Comparison of ENCODE assay signal across 1 cellular context in genomic region chr9:682633-683508, GRCh38.
TF ChIP-seq lines count a peak whose summit lies in the region.

No MANE protein-coding gene starts in this region.

TF ChIP-seq in HepG2, 621 proteins besides CTCF, POLR2A, EP300 and RAD21 (continued from another document and continues in another):
- TF ChIP-seq SNAPC4 (CRISPR knock-in tag; IDR thresholded peaks at IDR 0.05): peak; percentile 80
- no peak for TF ChIP-seq ZNF10 (CRISPR knock-in tag; IDR thresholded peaks at IDR 0.05; ENCODE audit: borderline replicate concordance, low read depth)
- peak; percentile 62; the same call in 1 of the 2 replicates for TF ChIP-seq ZNF772 (CRISPR knock-in tag; IDR thresholded peaks at IDR 0.05)
- no peak; the same call in 1 of the 2 replicates for TF ChIP-seq ZHX1 (CRISPR knock-in tag; IDR thresholded peaks at IDR 0.05; ENCODE audit: low read depth)
- no peak for TF ChIP-seq ZNF510 (CRISPR knock-in tag; IDR thresholded peaks at IDR 0.05; ENCODE audit: low read depth)
- peak; percentile 82; the same call in 1 of the 2 replicates for TF ChIP-seq SIN3A (IDR thresholded peaks at IDR 0.05; ENCODE audit: borderline replicate concordance, low read depth, low read length)
- no peak for TF ChIP-seq NFKB2 (CRISPR knock-in tag; IDR thresholded peaks at IDR 0.05; ENCODE audit: borderline replicate concordance)
- peak; percentile 26; the same call in 1 of the 2 replicates for TF ChIP-seq EHMT2 (IDR thresholded peaks at IDR 0.05; ENCODE audit: borderline replicate concordance, low read depth, low read length)
- TF ChIP-seq MAFK (conservative IDR thresholded peaks at IDR 0.05 in 1 of 2, IDR thresholded peaks at IDR 0.05 in 1 of 2; ENCODE audit: low read length in 2 of 2): peak in 1 of 2 experiments; percentile 3; a peak in 2 of 4 replicates
- peak; percentile 46; the same call in 1 of the 2 replicates for TF ChIP-seq BRD4 (CRISPR knock-in tag; IDR thresholded peaks at IDR 0.05)
- peak; percentile 41; the same call in 1 of the 2 replicates for TF ChIP-seq ZNF619 (CRISPR knock-in tag; IDR thresholded peaks at IDR 0.05)
- TF ChIP-seq IRF9 (CRISPR knock-in tag; IDR thresholded peaks at IDR 0.05; ENCODE audit: borderline replicate concordance): 0 out of 2 replicates have a peak, but pooled peaks have one; percentile 48
- TF ChIP-seq ZNF660 (CRISPR knock-in tag; IDR thresholded peaks at IDR 0.05; ENCODE audit: borderline replicate concordance, low read depth): no peak
- no peak for TF ChIP-seq ZKSCAN5 (CRISPR knock-in tag; IDR thresholded peaks at IDR 0.05)
- TF ChIP-seq ADNP (CRISPR knock-in tag; IDR thresholded peaks at IDR 0.05): no peak
- no peak for TF ChIP-seq CSRNP2 (CRISPR knock-in tag; conservative IDR thresholded peaks at IDR 0.05; ENCODE audit: low read depth)
- TF ChIP-seq ZFYVE20 (CRISPR knock-in tag; IDR thresholded peaks at IDR 0.05; ENCODE audit: borderline replicate concordance, low read depth): no peak
- TF ChIP-seq LBX2 (CRISPR knock-in tag; IDR thresholded peaks at IDR 0.05; ENCODE audit: borderline replicate concordance): no peak
- TF ChIP-seq MZF1 (CRISPR knock-in tag; IDR thresholded peaks at IDR 0.05; ENCODE audit: borderline replicate concordance): no peak
- TF ChIP-seq PLRG1 (conservative IDR thresholded peaks at IDR 0.05): no peak
- TF ChIP-seq POLR2AphosphoS2 (IDR thresholded peaks at IDR 0.05; ENCODE audit: low read depth, low read length): no peak
- TF ChIP-seq ZNF652 (CRISPR knock-in tag; IDR thresholded peaks at IDR 0.05; ENCODE audit: borderline replicate concordance, low read depth): peak; percentile 57; the same call in 1 of the 2 replicates
- TF ChIP-seq ZNF256 (CRISPR knock-in tag; conservative IDR thresholded peaks at IDR 0.05): no peak
- peak; percentile 28 for TF ChIP-seq SRSF4 (IDR thresholded peaks at IDR 0.05; ENCODE audit: low read depth, low read length, poor library complexity, severe bottlenecking)
- TF ChIP-seq JDP2 (CRISPR knock-in tag; IDR thresholded peaks at IDR 0.05; ENCODE audit: borderline replicate concordance): peak; percentile 23; the same call in 1 of the 2 replicates
- no peak for TF ChIP-seq ZNF777 (CRISPR knock-in tag; IDR thresholded peaks at IDR 0.05)
- TF ChIP-seq ZSCAN22 (CRISPR knock-in tag; IDR thresholded peaks at IDR 0.05): no peak
- TF ChIP-seq KDM5A (IDR thresholded peaks at IDR 0.05; ENCODE audit: borderline replicate concordance, low read length): peak; percentile 29; the same call in 1 of the 2 replicates
- TF ChIP-seq ZNF646 (CRISPR knock-in tag; IDR thresholded peaks at IDR 0.05): peak; percentile 45; the same call in 1 of the 2 replicates
- peak; percentile 52; the same call in 1 of the 2 replicates for TF ChIP-seq SP4 (CRISPR knock-in tag; IDR thresholded peaks at IDR 0.05)
- peak; percentile 94; the same call in 1 of the 2 replicates for TF ChIP-seq ZNF747 (CRISPR knock-in tag; IDR thresholded peaks at IDR 0.05; ENCODE audit: borderline replicate concordance)
- TF ChIP-seq SPEN (CRISPR knock-in tag; IDR thresholded peaks at IDR 0.05; ENCODE audit: low read depth): peak; percentile 62; the same call in 1 of the 2 replicates
- TF ChIP-seq TAF15 (IDR thresholded peaks at IDR 0.05; ENCODE audit: low read depth, low read length, poor library complexity, severe bottlenecking): no peak
- peak; percentile 89 for TF ChIP-seq MTA1 (CRISPR knock-in tag; IDR thresholded peaks at IDR 0.05; ENCODE audit: borderline replicate concordance)
- no peak for TF ChIP-seq ZFP41 (CRISPR knock-in tag; IDR thresholded peaks at IDR 0.05; ENCODE audit: borderline replicate concordance)
- no peak for TF ChIP-seq PAX8 (CRISPR knock-in tag; IDR thresholded peaks at IDR 0.05; ENCODE audit: borderline replicate concordance)
- peak; percentile 42; the same call in 1 of the 2 replicates for TF ChIP-seq ZNF879 (CRISPR knock-in tag; IDR thresholded peaks at IDR 0.05)
- 0 out of 2 replicates have a peak, but pooled peaks have one; percentile 65 for TF ChIP-seq MTERF4 (CRISPR knock-in tag; IDR thresholded peaks at IDR 0.05)
- TF ChIP-seq ZNF792 (CRISPR knock-in tag; IDR thresholded peaks at IDR 0.05): peak; percentile 50; the same call in 1 of the 2 replicates
- peak; percentile 88 for TF ChIP-seq TEAD3 (CRISPR knock-in tag; optimal IDR thresholded peaks at IDR 0.05; ENCODE audit: borderline replicate concordance)
- no peak for TF ChIP-seq NONO (IDR thresholded peaks at IDR 0.05)
- TF ChIP-seq NONO (CRISPR knock-in tag; conservative IDR thresholded peaks at IDR 0.05): peak; percentile 92
